Comparison of ENCODE assay signal across 12 cellular contexts in genomic region chr2:96534701-96535181, GRCh38. TPM values are rescaled to one million over a fixed set of nuclear protein-coding genes. Genes with fewer than 3 reads are reported as not detected.
A peak's percentile ranks its signal among the peaks of the same experiment; 100 is the strongest.
DNase-seq lines count a peak whose midpoint lies in the region; ATAC-seq and TF ChIP-seq lines count a peak whose summit lies in the region.
"Had no signal": no experiment of that assay in that cellular context is flagged by ENCODE, and none has a peak within 500 bp of the region (broad histone marks: within the 10 kb centered on the region; RNA-seq: fewer than 3 reads in every experiment).

No MANE protein-coding gene starts in this region.

- no peaks in the 10 kb centered on the region for H3K9me3 ChIP-seq in mammary epithelial cell (replicated peaks; ENCODE audit: insufficient read depth, low read length)

- no peak overlapping the region for H3K4me3 ChIP-seq in mammary epithelial cell (replicated peaks in 1 of 3; ENCODE audit: insufficient read depth in 1 of 3, low read depth in 2 of 3, low read length in 3 of 3)
- no peak overlapping the region for H3K4me3 ChIP-seq in rectal smooth muscle tissue (ENCODE audit: low read length)
- no peak overlapping the region for H3K4me3 ChIP-seq in brain microvascular endothelial cell (ENCODE audit: low read depth, low read length)
- H3K4me3 ChIP-seq: GM23248 had no signal

- intact Hi-C loops in mammary epithelial cell (cut with micrococcal nuclease) = loop anchor here (10.0 kb wide), 1 partner anchor 390 kb away; the partner anchor contains the start of gene DUSP2

- ATAC-seq in GM19467 (IDR thresholded peaks at IDR 0.05; ENCODE audit: unreplicated experiment) = no peak

- H3K9ac ChIP-seq in mammary epithelial cell (ENCODE audit: insufficient read depth, low read length) (no peak overlapping the region), rectal smooth muscle tissue (ENCODE audit: low read length) (no peak overlapping the region)

- BruUV-seq in mammary epithelial cell (replicated peaks; lab: Mats Ljungman, UMichigan) = no TSS peak

- DNase-seq in DMS 273 (lab: John Stamatoyannopoulos, UW; ENCODE audit: unreplicated experiment) (peak; percentile 72), NCI-H2081 (lab: John Stamatoyannopoulos, UW) (peak; percentile 34 to 77), mammary epithelial cell (peak; percentile 84), NCI-H2029 (lab: John Stamatoyannopoulos, UW) (no peak), brain microvascular endothelial cell (no peak), ecto neural progenitor cell (ENCODE audit: low spot score) (no peak)
- DNase-seq: activated CD4-positive, CD25-positive, alpha-beta regulatory T cell treated with anti-CD3 and anti-CD28 coated beads, Interleukin-2, amount 50 U/mL, for 72 hours; activated naive CD4-positive, alpha-beta T cell treated with anti-CD3 and anti-CD28 coated beads, Interleukin-2, amount 50 U/mL, for 16 hours; DMS53; GM23248 had no signal

- H4K20me1 ChIP-seq in mammary epithelial cell (ENCODE audit: insufficient read depth, low read length) = no peaks in the 10 kb centered on the region

- H3K27me3 ChIP-seq in mammary epithelial cell (ENCODE audit: insufficient read depth, low read length) = peaks cover 2% of the 10 kb centered on the region
- H3K27me3 ChIP-seq in rectal smooth muscle tissue (ENCODE audit: control insufficient read depth, insufficient read depth, low read length) = no peaks in the 10 kb centered on the region
- no peaks in the 10 kb centered on the region for H3K27me3 ChIP-seq in brain microvascular endothelial cell (replicated peaks)

- CTCF ChIA-PET in mammary epithelial cell (lab: Charles Lee; ENCODE audit: low non-redundant PET) = no interaction called here

- H3K4me1 ChIP-seq in mammary epithelial cell (ENCODE audit: insufficient read depth, low read length) (peaks cover 66% of the 10 kb centered on the region), rectal smooth muscle tissue (ENCODE audit: control insufficient read depth, insufficient read depth, low read length) (peaks cover 38% of the 10 kb centered on the region)

- H2AFZ ChIP-seq in mammary epithelial cell (ENCODE audit: low read depth, low read length) = no peak overlapping the region

- dilution Hi-C loops in mammary epithelial cell (cut with HindIII; ENCODE audit: low sequenced_read_pairs) = loop anchor here (5.0 kb wide), 1 partner anchor 82 kb away; no protein-coding TSS in a partner anchor

- no peaks in the 10 kb centered on the region for H3K36me3 ChIP-seq in mammary epithelial cell (ENCODE audit: insufficient read depth, low read length)
- no peaks in the 10 kb centered on the region for H3K36me3 ChIP-seq in rectal smooth muscle tissue (ENCODE audit: control insufficient read depth, insufficient read depth, low read length)
- H3K36me3 ChIP-seq in brain microvascular endothelial cell (replicated peaks) = no peaks in the 10 kb centered on the region

- TF ChIP-seq CTCF in mammary epithelial cell (conservative IDR thresholded peaks at IDR 0.05 in 1 of 2, IDR thresholded peaks at IDR 0.05 in 1 of 2; ENCODE audit: extremely low read depth in 1 of 2, insufficient read depth in 1 of 2, low read depth in 1 of 2, low read length in 2 of 2) (no peak), brain microvascular endothelial cell (IDR thresholded peaks at IDR 0.05; ENCODE audit: low read depth, low read length, missing control alignments) (no peak)

- WGBS in mammary epithelial cell (ENCODE audit: low coverage, missing lambda C conversion rate) = 0% methylated on average over 4 of the region's 5 CpGs

- in situ Hi-C loops in mammary epithelial cell (cut with MboI; ENCODE audit: low sequenced_read_pairs in 2 of 2) (no loop called here), brain microvascular endothelial cell (cut with HindIII; ENCODE audit: low pct_ligation_motif_present, low sequenced_read_pairs) (no loop called here)

- H3K79me2 ChIP-seq in mammary epithelial cell (ENCODE audit: insufficient read depth, low read length) = peaks cover 18% of the 10 kb centered on the region

- peak overlapping the region; percentile 45 for H3K4me2 ChIP-seq in mammary epithelial cell (ENCODE audit: insufficient read depth, low read depth, low read length)

- H3K27ac ChIP-seq in mammary epithelial cell (ENCODE audit: insufficient read depth, low read depth, low read length) = no peak overlapping the region
- peak overlapping the region; percentile 93 for H3K27ac ChIP-seq in rectal smooth muscle tissue (ENCODE audit: low read depth, low read length)
- no peak overlapping the region for H3K27ac ChIP-seq in brain microvascular endothelial cell

RNA-seq across cellular contexts. Expression of gene ARID5A, which starts 1.8 kb away (rescaled TPM):
- 1 to 10 TPM; 6.6 to 8.3 TPM for total RNA-seq in mammary epithelial cell
- polyA plus RNA-seq in mammary epithelial cell = 3.0 TPM
- 1.3 TPM for polyA minus RNA-seq in mammary epithelial cell

RNA-seq across cellular contexts. Expression of gene NEURL3, which starts 29.6 kb away (rescaled TPM):
- not detected for total RNA-seq in mammary epithelial cell
- polyA plus RNA-seq in mammary epithelial cell = not detected
- not detected for polyA minus RNA-seq in mammary epithelial cell
- total RNA-seq: GM23248 had no signal
- polyA plus RNA-seq: GM23248 had no signal

Comparison
In these comparisons a context has a peak if more than half of its experiments do, and no peak if none do; other contexts are left out.
1. DNase-seq: peak in DMS 273 (single experiment), NCI-H2081 (2 of 2) and mammary epithelial cell (single experiment); none in NCI-H2029 (single experiment), brain microvascular endothelial cell (single experiment) and ecto neural progenitor cell (single experiment).